In the genomic region with DNA sequence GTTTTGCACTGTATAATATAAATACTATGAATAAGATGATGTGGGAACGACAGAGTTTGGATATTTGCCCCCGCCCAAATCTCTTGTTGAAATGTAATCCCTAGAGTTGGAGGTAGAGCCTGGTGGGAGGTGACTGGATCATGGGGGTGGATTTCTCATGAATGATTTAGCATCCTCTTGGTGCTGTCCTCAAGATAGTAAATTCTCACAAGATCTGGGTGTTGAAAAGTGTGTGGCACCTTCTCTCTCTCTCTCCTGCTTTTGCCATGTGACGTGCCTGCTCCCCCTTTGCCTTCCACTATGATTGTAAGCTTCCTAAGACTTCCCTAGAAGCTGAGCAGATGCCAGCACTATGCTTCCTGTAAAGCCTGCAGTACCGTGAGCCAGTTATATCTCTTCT, we compare ENCODE assay signal across 28 cellular contexts.
"Had no signal": no experiment of that assay in that cellular context is flagged by ENCODE, and none has a peak within 500 bp of the region (broad histone marks: within the 10 kb centered on the region; RNA-seq: fewer than 3 reads in every experiment).

No MANE protein-coding gene starts in this region.

- H3K4me3 ChIP-seq: ascending aorta, breast epithelium, cardiac muscle cell, colonic mucosa, esophagus squamous epithelium had no signal

- FAIRE-seq: endometrium, endothelial cell of umbilical vein had no signal

- H3K36me3 Mint-ChIP-seq: activated naive CD4-positive, alpha-beta T cell treated with anti-CD3 and anti-CD28 coated beads, Interleukin-2, amount 10 ng/mL, durations not matched to agents 7 days and 5 days; activated naive CD4-positive, alpha-beta T cell treated with anti-CD3 and anti-CD28 coated beads, Interleukin-2, amount 50 U/mL, for 72 hours; brain had no signal

- H3K27ac ChIP-seq: ascending aorta, breast epithelium, cardiac muscle cell, colonic mucosa, epithelial cell of prostate, esophagus squamous epithelium had no signal

- H3K27ac Mint-ChIP-seq: activated CD4-positive, alpha-beta memory T cell treated with anti-CD3 and anti-CD28 coated beads, Interleukin-2, amount 10 ng/mL, durations not matched to agents 7 days and 5 days; activated CD4-positive, alpha-beta T cell treated with anti-CD3 and anti-CD28 coated beads, Interleukin-2, amount 10 ng/mL, durations not matched to agents 7 days and 5 days; activated naive CD4-positive, alpha-beta T cell treated with anti-CD3 and anti-CD28 coated beads, Interleukin-2, amount 10 ng/mL, durations not matched to agents 7 days and 5 days; activated naive CD4-positive, alpha-beta T cell treated with anti-CD3 and anti-CD28 coated beads, Interleukin-2, amount 50 U/mL, for 72 hours; activated naive CD8-positive, alpha-beta T cell treated with anti-CD3 and anti-CD28 coated beads, Interleukin-2, amount 10 ng/mL, durations not matched to agents 7 days and 5 days; activated T-cell treated with anti-CD3 and anti-CD28 coated beads, Interleukin-2, amount 50 U/mL, for 24 hours; activated T-cell treated with anti-CD3 and anti-CD28 coated beads, Interleukin-2, amount 50 U/mL, for 72 hours; brain; T-helper 1 cell treated with Interleukin-12 subunit alpha and Interleukin-12 subunit beta and Interleukin-4 antibody, amounts not matched to agents 30 μg/mL and 1 μg/mL, for 36 hours had no signal

- H3K36me3 ChIP-seq: ascending aorta, breast epithelium, cardiac muscle cell, colonic mucosa, esophagus squamous epithelium had no signal

- H3K27me3 Mint-ChIP-seq: activated T-cell treated with anti-CD3 and anti-CD28 coated beads, Interleukin-2, amount 50 U/mL, for 24 hours; brain had no signal

- H3K4me1 ChIP-seq: ascending aorta, breast epithelium, colonic mucosa, esophagus squamous epithelium had no signal

- H3K9me3 ChIP-seq: ascending aorta, breast epithelium, colonic mucosa, esophagus squamous epithelium had no signal

- H3K9me3 Mint-ChIP-seq: activated CD4-positive, alpha-beta memory T cell treated with anti-CD3 and anti-CD28 coated beads, Interleukin-2, amount 10 ng/mL, durations not matched to agents 7 days and 5 days; activated CD4-positive, alpha-beta T cell treated with anti-CD3 and anti-CD28 coated beads, Interleukin-2, amount 10 ng/mL, durations not matched to agents 7 days and 5 days; activated naive CD4-positive, alpha-beta T cell treated with anti-CD3 and anti-CD28 coated beads, Interleukin-2, amount 10 ng/mL, durations not matched to agents 7 days and 5 days; activated naive CD4-positive, alpha-beta T cell treated with anti-CD3 and anti-CD28 coated beads, Interleukin-2, amount 50 U/mL, for 72 hours; activated naive CD8-positive, alpha-beta T cell treated with anti-CD3 and anti-CD28 coated beads, Interleukin-2, amount 10 ng/mL, durations not matched to agents 7 days and 5 days; activated T-cell treated with anti-CD3 and anti-CD28 coated beads, Interleukin-2, amount 50 U/mL, for 24 hours; activated T-cell treated with anti-CD3 and anti-CD28 coated beads, Interleukin-2, amount 50 U/mL, for 72 hours; T-helper 1 cell treated with Interleukin-12 subunit alpha and Interleukin-12 subunit beta and Interleukin-4 antibody, amounts not matched to agents 30 μg/mL and 1 μg/mL, for 36 hours had no signal

- H3K27me3 ChIP-seq: ascending aorta, breast epithelium, cardiac muscle cell, colonic mucosa, esophagus squamous epithelium had no signal

- ATAC-seq: activated naive CD4-positive, alpha-beta T cell treated with anti-CD3 and anti-CD28 coated beads, Interleukin-2, amount 50 U/mL, for 72 hours; activated T-cell treated with anti-CD3 and anti-CD28 coated beads, Interleukin-2, amount 50 U/mL, for 72 hours had no signal

- H3K4me3 Mint-ChIP-seq: activated CD4-positive, alpha-beta memory T cell treated with anti-CD3 and anti-CD28 coated beads, Interleukin-2, amount 10 ng/mL, durations not matched to agents 7 days and 5 days; activated CD4-positive, alpha-beta T cell treated with anti-CD3 and anti-CD28 coated beads, Interleukin-2, amount 10 ng/mL, durations not matched to agents 7 days and 5 days; activated naive CD4-positive, alpha-beta T cell treated with anti-CD3 and anti-CD28 coated beads, Interleukin-2, amount 10 ng/mL, durations not matched to agents 7 days and 5 days; activated naive CD8-positive, alpha-beta T cell treated with anti-CD3 and anti-CD28 coated beads, Interleukin-2, amount 10 ng/mL, durations not matched to agents 7 days and 5 days; activated T-cell treated with anti-CD3 and anti-CD28 coated beads, Interleukin-2, amount 50 U/mL, for 24 hours; activated T-cell treated with anti-CD3 and anti-CD28 coated beads, Interleukin-2, amount 50 U/mL, for 72 hours; brain; T-helper 1 cell treated with Interleukin-12 subunit alpha and Interleukin-12 subunit beta and Interleukin-4 antibody, amounts not matched to agents 30 μg/mL and 1 μg/mL, for 36 hours had no signal

- DNase-seq: activated CD4-positive, alpha-beta memory T cell treated with anti-CD3 and anti-CD28 coated beads, Interleukin-2, amount 10 ng/mL, durations not matched to agents 7 days and 5 days; activated CD4-positive, alpha-beta T cell treated with anti-CD3 and anti-CD28 coated beads for 1 hour; activated CD4-positive, alpha-beta T cell treated with anti-CD3 and anti-CD28 coated beads for 4 hours; activated CD4-positive, alpha-beta T cell treated with anti-CD3 and anti-CD28 coated beads, Interleukin-2, amount 10 ng/mL, durations not matched to agents 7 days and 5 days; activated CD4-positive, alpha-beta T cell treated with anti-CD3 and anti-CD28 coated beads, Interleukin-2, amount 50 U/mL, for 4 hours; activated CD8-positive, alpha-beta memory T cell treated with anti-CD3 and anti-CD28 coated beads, Interleukin-2, amount 50 U/mL, for 48 hours; activated gamma-delta T cell; activated naive CD4-positive, alpha-beta T cell; activated naive CD4-positive, alpha-beta T cell treated with anti-CD3 and anti-CD28 coated beads, Interleukin-2, amount 10 ng/mL, durations not matched to agents 7 days and 5 days; activated naive CD8-positive, alpha-beta T cell treated with anti-CD3 and anti-CD28 coated beads, Interleukin-2, amount 10 ng/mL, durations not matched to agents 7 days and 5 days; activated T-cell treated with anti-CD3 and anti-CD28 coated beads for 4 hours; activated T-cell treated with anti-CD3 and anti-CD28 coated beads, Interleukin-2, amount 50 U/mL, for 24 hours; activated T-cell treated with anti-CD3 and anti-CD28 coated beads, Interleukin-2, amount 50 U/mL, for 72 hours; central memory CD4-positive, alpha-beta T cell; cerebellar nuclear complex; colonic mucosa; effector CD8-positive, alpha-beta T cell; esophagus squamous epithelium; foreskin melanocyte had no signal
